In genomic region chr5:3326569-3327232, GRCh38 we compare ENCODE assay signal across 1 cellular context.
TF ChIP-seq lines count a peak whose summit lies in the region.

No MANE protein-coding gene starts in this region.

TF ChIP-seq in WTC11, 78 proteins besides CTCF, POLR2A, EP300 and RAD21 (continued from another document):
- TF ChIP-seq ZBTB21 (CRISPR knock-in tag; IDR thresholded peaks at IDR 0.05; ENCODE audit: borderline replicate concordance) (no peak), ZNF219 (CRISPR knock-in tag; IDR thresholded peaks at IDR 0.05; ENCODE audit: borderline replicate concordance) (no peak), FOXP1 (CRISPR knock-in tag; IDR thresholded peaks at IDR 0.05; ENCODE audit: borderline replicate concordance) (no peak), CDX4 (CRISPR knock-in tag; IDR thresholded peaks at IDR 0.05; ENCODE audit: borderline replicate concordance) (no peak), ZBTB43 (CRISPR knock-in tag; IDR thresholded peaks at IDR 0.05) (no peak)
